Comparison of ENCODE assay signal across 1 cellular context in the genomic region with DNA sequence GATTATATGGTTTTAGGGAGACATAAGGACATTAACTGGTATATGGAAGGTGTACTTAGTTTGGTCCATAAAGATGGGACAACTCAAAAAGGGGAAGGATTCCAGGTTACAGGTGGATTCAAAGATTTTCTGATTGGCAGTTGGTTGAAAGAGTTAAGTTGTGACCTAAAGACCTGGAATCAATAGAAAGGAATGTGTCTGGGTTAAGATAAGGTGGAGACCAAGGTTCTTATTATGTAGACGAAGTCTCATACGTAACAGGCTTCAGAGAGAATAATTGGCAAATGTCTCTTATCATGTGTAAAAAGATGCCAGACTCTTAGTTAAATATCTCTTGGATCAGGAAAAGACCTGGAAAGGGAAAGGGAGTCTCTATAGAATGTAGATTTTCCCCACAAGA.
TF ChIP-seq lines count a peak whose summit lies in the region.

No MANE protein-coding gene starts in this region.

TF ChIP-seq in GM12878, 131 proteins besides CTCF, POLR2A, EP300 and RAD21:
- no peak for TF ChIP-seq NFYA (IDR thresholded peaks at IDR 0.05; ENCODE audit: borderline replicate concordance, low read depth, low read length)
- no peak for TF ChIP-seq RAD51 (IDR thresholded peaks at IDR 0.05)
